ENCODE assay signal across 24 cellular contexts in the genomic region with DNA sequence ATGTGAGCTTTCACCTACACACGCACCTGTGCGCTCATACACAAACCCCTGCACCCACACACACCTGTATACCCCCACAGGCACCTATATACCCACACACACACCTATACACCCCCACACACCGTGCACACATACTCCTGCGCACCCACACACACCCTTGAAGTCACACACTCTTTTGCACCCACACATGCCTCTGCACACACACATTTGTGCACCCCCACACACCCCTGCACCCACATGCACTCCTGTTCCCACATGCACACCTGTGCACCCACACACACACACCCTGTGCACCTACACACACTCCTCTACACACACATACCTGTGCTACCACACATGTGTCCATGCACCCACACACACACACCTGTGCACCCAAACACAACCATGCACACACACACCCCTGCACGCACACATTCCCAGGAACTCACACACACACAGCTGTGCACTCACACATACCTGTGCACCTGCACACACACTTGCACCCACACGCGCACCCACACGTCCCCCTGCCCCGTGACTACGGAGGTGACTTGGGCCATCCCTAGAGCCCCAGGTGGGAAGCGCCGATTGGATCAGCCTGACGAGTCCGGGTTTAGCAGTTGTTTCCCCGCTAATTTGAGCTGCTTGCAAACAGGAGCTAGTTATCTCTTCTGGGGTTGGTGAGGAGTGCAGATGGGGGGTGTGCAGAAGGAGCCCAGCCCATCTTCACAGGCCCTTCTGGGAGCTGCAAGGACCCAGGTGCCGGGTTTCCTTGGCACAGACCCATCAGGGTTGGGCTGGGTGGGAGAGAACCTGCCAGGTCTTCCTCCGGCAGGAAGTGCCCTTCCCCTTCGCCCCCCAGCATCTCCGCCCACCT.
DNase-seq lines count a peak whose midpoint lies in the region; ATAC-seq, FAIRE-seq and TF ChIP-seq lines count a peak whose summit lies in the region.
"Had no signal": no experiment of that assay in that cellular context is flagged by ENCODE, and none has a peak within 500 bp of the region (broad histone marks: within the 10 kb centered on the region; RNA-seq: fewer than 3 reads in every experiment).

No MANE protein-coding gene starts in this region.

- H3K4me1 ChIP-seq in lower lobe of right lung, result peaks cover under 1% of the 10 kb centered on the region

- H3K27ac Mint-ChIP-seq in activated T-helper 1 cell treated with anti-CD3 and anti-CD28 coated beads, Interleukin-12 subunit alpha, Interleukin-12 subunit beta, Interleukin-2, Interleukin-4 antibody, amounts not matched to agents 30 ng/mL and 10 ng/mL and 1 ng/mL, durations not matched to agents 14 hours and 24 hours and 36 hours, result peak overlapping the region; percentile 8
- H3K27ac Mint-ChIP-seq: B cell; CD4-positive, alpha-beta memory T cell had no signal

- H3K9me3 ChIP-seq in lower lobe of right lung, result no peaks in the 10 kb centered on the region

- no peaks in the 10 kb centered on the region for H3K27me3 ChIP-seq in lower lobe of right lung (ENCODE audit: low read depth)

- H3K9me3 Mint-ChIP-seq in activated T-helper 1 cell treated with anti-CD3 and anti-CD28 coated beads, Interleukin-12 subunit alpha, Interleukin-12 subunit beta, Interleukin-2, Interleukin-4 antibody, amounts not matched to agents 30 ng/mL and 10 ng/mL and 1 ng/mL, durations not matched to agents 14 hours and 24 hours and 36 hours, result no peaks in the 10 kb centered on the region

- ATAC-seq in lower lobe of right lung, result no peak
- ATAC-seq in GM18519 (IDR thresholded peaks at IDR 0.05; ENCODE audit: low FRiP score, unreplicated experiment), result no peak
- ATAC-seq: Panc1, Right ventricle myocardium inferior had no signal

- FAIRE-seq in urothelium cell line (lab: Jason Lieb, UNC), result peak; percentile 91
- FAIRE-seq: GM19239 had no signal

- H3K4me3 ChIP-seq in lower lobe of right lung, result no peak overlapping the region

- H3K4me3 Mint-ChIP-seq in activated T-helper 1 cell treated with anti-CD3 and anti-CD28 coated beads, Interleukin-12 subunit alpha, Interleukin-12 subunit beta, Interleukin-2, Interleukin-4 antibody, amounts not matched to agents 30 ng/mL and 10 ng/mL and 1 ng/mL, durations not matched to agents 14 hours and 24 hours and 36 hours, result no peak overlapping the region
- H3K4me3 Mint-ChIP-seq: B cell; CD4-positive, alpha-beta memory T cell had no signal

- intact Hi-C loops in activated T-helper 1 cell treated with anti-CD3 and anti-CD28 coated beads, Interleukin-12 subunit alpha, Interleukin-12 subunit beta, Interleukin-2, Interleukin-4 antibody, amounts not matched to agents 30 ng/mL and 10 ng/mL and 1 ng/mL, durations not matched to agents 14 hours and 24 hours and 36 hours (cut with micrococcal nuclease), result no loop called here
- intact Hi-C loops in lower lobe of right lung (cut with DNase I), result no loop called here

- peaks cover 30% of the 10 kb centered on the region for H3K4me1 Mint-ChIP-seq in activated T-helper 1 cell treated with anti-CD3 and anti-CD28 coated beads, Interleukin-12 subunit alpha, Interleukin-12 subunit beta, Interleukin-2, Interleukin-4 antibody, amounts not matched to agents 30 ng/mL and 10 ng/mL and 1 ng/mL, durations not matched to agents 14 hours and 24 hours and 36 hours (ENCODE audit: low read depth)

- no peaks in the 10 kb centered on the region for H3K36me3 ChIP-seq in lower lobe of right lung

- H3K27me3 Mint-ChIP-seq in activated T-helper 1 cell treated with anti-CD3 and anti-CD28 coated beads, Interleukin-12 subunit alpha, Interleukin-12 subunit beta, Interleukin-2, Interleukin-4 antibody, amounts not matched to agents 30 ng/mL and 10 ng/mL and 1 ng/mL, durations not matched to agents 14 hours and 24 hours and 36 hours (ENCODE audit: insufficient read depth), result no peaks in the 10 kb centered on the region
- H3K27me3 Mint-ChIP-seq: B cell; CD4-positive, alpha-beta memory T cell had no signal

- H3K36me3 Mint-ChIP-seq in activated T-helper 1 cell treated with anti-CD3 and anti-CD28 coated beads, Interleukin-12 subunit alpha, Interleukin-12 subunit beta, Interleukin-2, Interleukin-4 antibody, amounts not matched to agents 30 ng/mL and 10 ng/mL and 1 ng/mL, durations not matched to agents 14 hours and 24 hours and 36 hours (ENCODE audit: low read depth), result no peaks in the 10 kb centered on the region
- H3K36me3 Mint-ChIP-seq: CD4-positive, alpha-beta memory T cell had no signal

- TF ChIP-seq CTCF in lower lobe of right lung (IDR thresholded peaks at IDR 0.05), result no peak

- no peak overlapping the region for H3K27ac ChIP-seq in lower lobe of right lung

- peak; percentile 47 for DNase-seq in activated effector memory CD4-positive, alpha-beta T cell treated with anti-CD3 and anti-CD28 coated beads, Interleukin-2, amount 50 U/mL, for 16 hours
- DNase-seq in activated effector memory CD4-positive, alpha-beta T cell treated with Interleukin-2 at 50 U/mL for 16 hours, result no peak
- no peak for DNase-seq in activated T-helper 1 cell treated with anti-CD3 and anti-CD28 coated beads, Interleukin-12 subunit alpha, Interleukin-12 subunit beta, Interleukin-2, Interleukin-4 antibody, amounts not matched to agents 30 ng/mL and 10 ng/mL and 1 ng/mL, durations not matched to agents 14 hours and 24 hours and 36 hours (ENCODE audit: low spot score)
- DNase-seq in lower lobe of right lung (peak; percentile 27), urothelium cell line (ENCODE audit: low spot score) (no peak), medulla oblongata (ENCODE audit: extremely low spot score) (no peak), activated gamma-delta T cell treated with Interleukin-2 at 50 U/mL for 16 hours (no peak)
- DNase-seq: 8988T; CD4-positive, alpha-beta memory T cell; DMS153; GF-D8; GOT3; KBM-7; MV-4-11; NCI-H1417; NCI-H187; NCI-H2107; NCI-H226; NCI-H524 treated with DMSO at 0.1 percent for 48 hours had no signal

Comparison
In these comparisons a context has a peak if more than half of its experiments do, and no peak if none do; other contexts are left out.
1. DNase-seq: peak in activated effector memory CD4-positive, alpha-beta T cell treated with anti-CD3 and anti-CD28 coated beads, Interleukin-2, amount 50 U/mL, for 16 hours (single experiment) and lower lobe of right lung (single experiment); none in activated effector memory CD4-positive, alpha-beta T cell treated with Interleukin-2 at 50 U/mL for 16 hours (single experiment), activated T-helper 1 cell treated with anti-CD3 and anti-CD28 coated beads, Interleukin-12 subunit alpha, Interleukin-12 subunit beta, Interleukin-2, Interleukin-4 antibody, amounts not matched to agents 30 ng/mL and 10 ng/mL and 1 ng/mL, durations not matched to agents 14 hours and 24 hours and 36 hours (single experiment), urothelium cell line (single experiment), medulla oblongata (single experiment) and activated gamma-delta T cell treated with Interleukin-2 at 50 U/mL for 16 hours (single experiment).